In the genomic region with DNA sequence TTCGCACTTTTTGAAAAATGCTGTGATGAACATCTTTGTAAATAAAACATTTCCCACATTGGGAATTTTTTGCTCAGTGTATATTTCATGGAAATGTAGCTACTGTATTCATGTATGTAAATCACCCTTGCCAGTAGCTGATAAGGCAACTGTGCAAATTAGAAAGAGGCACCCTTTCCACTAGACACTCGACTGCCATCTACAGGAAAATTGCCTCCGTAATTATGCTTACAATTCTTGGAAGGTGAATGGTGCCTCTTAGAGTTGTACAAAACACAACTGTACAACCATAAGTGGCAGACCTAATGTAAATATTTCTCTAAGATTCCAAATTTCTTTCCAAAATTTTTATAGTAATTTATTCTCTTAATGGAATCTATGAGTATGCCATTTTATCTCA, we compare ENCODE assay signal across 12 cellular contexts.
A peak's percentile ranks its signal among the peaks of the same experiment; 100 is the strongest.
DNase-seq lines count a peak whose midpoint lies in the region; ATAC-seq and TF ChIP-seq lines count a peak whose summit lies in the region.
"Had no signal": no experiment of that assay in that cellular context is flagged by ENCODE, and none has a peak within 500 bp of the region (broad histone marks: within the 10 kb centered on the region; RNA-seq: fewer than 3 reads in every experiment).

No MANE protein-coding gene starts in this region.

- in situ Hi-C loops in SK-MEL-5 (cut with HindIII; ENCODE audit: low pct_unique_long_range_greater_than_20kb, low sequenced_read_pairs), result no loop called here

- H3K36me3 ChIP-seq in smooth muscle cell (ENCODE audit: low read depth), result no peaks in the 10 kb centered on the region
- H3K36me3 ChIP-seq in ascending aorta, result no peaks in the 10 kb centered on the region

- intact Hi-C loops in ascending aorta (cut with DNase I), result no loop called here

- no peaks in the 10 kb centered on the region for H4K20me1 ChIP-seq in smooth muscle cell (ENCODE audit: low read depth)

- no peaks in the 10 kb centered on the region for H3K79me2 ChIP-seq in smooth muscle cell (ENCODE audit: low read depth)

- no peaks in the 10 kb centered on the region for H3K9me3 ChIP-seq in smooth muscle cell (replicated peaks; ENCODE audit: low read depth)
- H3K9me3 ChIP-seq in ascending aorta, result no peaks in the 10 kb centered on the region

- 87% methylated on average over 3 of the region's 3 CpGs for WGBS in smooth muscle cell (ENCODE audit: low lambda C conversion rate)

- H3K9ac ChIP-seq in smooth muscle cell (ENCODE audit: low read depth), result no peak overlapping the region

- peaks cover 6% of the 10 kb centered on the region for H3K4me1 ChIP-seq in smooth muscle cell (ENCODE audit: low read depth)
- H3K4me1 ChIP-seq in ascending aorta, result no peaks in the 10 kb centered on the region

- no peak overlapping the region for H3K4me2 ChIP-seq in smooth muscle cell

- TF ChIP-seq CTCF in smooth muscle cell (IDR thresholded peaks at IDR 0.05; ENCODE audit: borderline replicate concordance, insufficient read depth, poor library complexity, severe bottlenecking), result peak; percentile 15
- TF ChIP-seq CTCF in ascending aorta (IDR thresholded peaks at IDR 0.05), result no peak

- H3K27me3 ChIP-seq in smooth muscle cell (ENCODE audit: low read depth) (no peaks in the 10 kb centered on the region), ascending aorta (no peaks in the 10 kb centered on the region)

- H3K27ac ChIP-seq in smooth muscle cell (ENCODE audit: low read depth) (no peak overlapping the region), ascending aorta (no peak overlapping the region)

- no peak overlapping the region for H2AFZ ChIP-seq in smooth muscle cell (ENCODE audit: low read depth)

- ATAC-seq in GM21717 (IDR thresholded peaks at IDR 0.05; ENCODE audit: unreplicated experiment), result no peak
- ATAC-seq: activated CD4-positive, alpha-beta T cell treated with anti-CD3 and anti-CD28 coated beads for 36 hours; natural killer cell had no signal

- H3K4me3 ChIP-seq in smooth muscle cell, result no peak overlapping the region
- H3K4me3 ChIP-seq in ascending aorta, result no peak overlapping the region

- DNase-seq in SKM-1 treated with dmso at 0.1 percent for 144 hours (lab: John Stamatoyannopoulos, UW; ENCODE audit: unreplicated experiment) (peak; percentile 1), SKM-1 (lab: John Stamatoyannopoulos, UW; ENCODE audit: unreplicated experiment) (no peak), NCI-H1436 treated with DMSO at 0.1 percent for 48 hours (lab: John Stamatoyannopoulos, UW) (peak; percentile 4), SK-MEL-5 (ENCODE audit: low read depth, low spot score) (peak; percentile 69), smooth muscle cell (lab: John Stamatoyannopoulos, UW; ENCODE audit: unreplicated experiment) (no peak), ascending aorta (ENCODE audit: low spot score in 2 of 2) (no peak), iPS-NIHi7 (ENCODE audit: extremely low spot score) (no peak)
- DNase-seq: activated CD4-positive, alpha-beta T cell treated with anti-CD3 and anti-CD28 coated beads for 36 hours; HFFc6; natural killer cell; stimulated activated CD4-positive, alpha-beta T cell treated with anti-CD3 and anti-CD28 coated beads, Interleukin-2, amount 100 ng/mL, for 24 hours had no signal

- H3F3A ChIP-seq in smooth muscle cell (ENCODE audit: low read depth), result no peaks in the 10 kb centered on the region

Comparison
In these comparisons a context has a peak if more than half of its experiments do, and no peak if none do; other contexts are left out.
1. DNase-seq: peak in SKM-1 treated with dmso at 0.1 percent for 144 hours (single experiment), NCI-H1436 treated with DMSO at 0.1 percent for 48 hours (single experiment) and SK-MEL-5 (single experiment); none in SKM-1 (single experiment), smooth muscle cell (single experiment), ascending aorta (0 of 2) and iPS-NIHi7 (single experiment).